Comparison of ENCODE assay signal across 10 cellular contexts in genomic region chr14:69107407-69108003, GRCh38. TPM values are rescaled to one million over a fixed set of nuclear protein-coding genes. Genes with fewer than 3 reads are reported as not detected.
DNase-seq lines count a peak whose midpoint lies in the region; ATAC-seq and TF ChIP-seq lines count a peak whose summit lies in the region.
"Had no signal": no experiment of that assay in that cellular context is flagged by ENCODE, and none has a peak within 500 bp of the region (broad histone marks: within the 10 kb centered on the region; RNA-seq: fewer than 3 reads in every experiment).

No MANE protein-coding gene starts in this region.

- in situ Hi-C loops in astrocyte of the cerebellum (cut with HindIII; ENCODE audit: low sequenced_read_pairs), result no loop called here

- no peak for ATAC-seq in GM18505 (IDR thresholded peaks at IDR 0.05; ENCODE audit: unreplicated experiment)

- TF ChIP-seq CTCF in astrocyte of the cerebellum (IDR thresholded peaks at IDR 0.05; ENCODE audit: low read depth, low read length, missing control alignments) (peak; percentile 74), tibial nerve (IDR thresholded peaks at IDR 0.05) (peak; percentile 32 to 81 (median 50))

- no peak for TF ChIP-seq EP300 in tibial nerve (IDR thresholded peaks at IDR 0.05)

- DNase-seq in NOMO-1 (lab: John Stamatoyannopoulos, UW; ENCODE audit: unreplicated experiment in 2 of 2) (peak; percentile 22 to 36), NOMO-1 treated with dmso at 0.1 percent for 144 hours (lab: John Stamatoyannopoulos, UW; ENCODE audit: unreplicated experiment) (no peak), HUDEP-2 (lab: John Stamatoyannopoulos, UW; ENCODE audit: unreplicated experiment in 76 of 76) (peak in 50 of 76 experiments; percentile 2 to 69 (median 26)), NCI-H774 (lab: John Stamatoyannopoulos, UW) (peak; percentile 33), astrocyte of the cerebellum (ENCODE audit: low read depth) (peak; percentile 62), iris pigment epithelial cell (ENCODE audit: low read depth) (peak; percentile 63), tibial nerve (ENCODE audit: low spot score in 2 of 2) (peak in 1 of 2 donors; percentile 50)
- DNase-seq: activated naive CD8-positive, alpha-beta T cell treated with anti-CD3 and anti-CD28 coated beads, Interleukin-2, amount 10 ng/mL, durations not matched to agents 7 days and 5 days had no signal

- no peaks in the 10 kb centered on the region for H3K27me3 ChIP-seq in tibial nerve
- H3K27me3 ChIP-seq: BLaER1 had no signal

- peaks cover 0 to 8% (median 0%) of the 10 kb centered on the region in 4 donors for H3K4me1 ChIP-seq in tibial nerve
- H3K4me1 ChIP-seq: BLaER1 had no signal

- H3K9me3 ChIP-seq in tibial nerve, result no peaks in the 10 kb centered on the region
- H3K9me3 ChIP-seq: BLaER1 had no signal

- TF ChIP-seq POLR2A in tibial nerve (IDR thresholded peaks at IDR 0.05), result no peak
- TF ChIP-seq POLR2A in GM18505 (IDR thresholded peaks at IDR 0.05; ENCODE audit: borderline replicate concordance, extremely low read depth, insufficient read depth, insufficient read length), result no peak

- H3K4me3 ChIP-seq in astrocyte of the cerebellum (ENCODE audit: low read depth, low read length) (no peak overlapping the region), tibial nerve (no peak overlapping the region)
- H3K4me3 ChIP-seq: BLaER1 had no signal

- peaks cover 0 to 56% (median 2%) of the 10 kb centered on the region in 3 donors for H3K36me3 ChIP-seq in tibial nerve

- 35 to 45% methylated on average over 3 of the region's 3 CpGs for WGBS in tibial nerve, 2 donors

- no peak overlapping the region for H3K27ac ChIP-seq in tibial nerve
- H3K27ac ChIP-seq: BLaER1 had no signal

RNA-seq across cellular contexts. Expression of gene DCAF5, which starts 45.4 kb away (rescaled TPM):
- total RNA-seq in tibial nerve, result 10 to 100 TPM; 42.2 to 53.7 (median 51.1) TPM
